In genomic region chr18:4335386-4335785, GRCh38 we compare ENCODE assay signal across 28 cellular contexts.
"Had no signal": no experiment of that assay in that cellular context is flagged by ENCODE, and none has a peak within 500 bp of the region (broad histone marks: within the 10 kb centered on the region; RNA-seq: fewer than 3 reads in every experiment).

No MANE protein-coding gene starts in this region.

- FAIRE-seq: small intestine had no signal

- H3K36me3 ChIP-seq: ovary, right lobe of liver, sigmoid colon, stomach, thoracic aorta, thyroid gland, tibial nerve, upper lobe of left lung, vagina had no signal

- H3K27ac ChIP-seq: ovary, parathyroid adenoma, psoas muscle, right lobe of liver, sigmoid colon, stomach, thoracic aorta, thyroid gland, tibial nerve, upper lobe of left lung, vagina had no signal

- H3K4me3 ChIP-seq: ovary, psoas muscle, right lobe of liver, sigmoid colon, stomach, thoracic aorta, thyroid gland, tibial nerve, upper lobe of left lung, vagina had no signal

- H3K27me3 ChIP-seq: ovary, right lobe of liver, stomach, thyroid gland, tibial nerve, upper lobe of left lung, vagina had no signal

- H2AFZ ChIP-seq: parathyroid adenoma had no signal

- H3K79me2 ChIP-seq: parathyroid adenoma had no signal

- H3K4me1 ChIP-seq: parathyroid adenoma, psoas muscle, right lobe of liver, stomach, thyroid gland, tibial nerve, upper lobe of left lung, vagina had no signal

- ATAC-seq: natural killer cell treated with Interleukin-12 subunit alpha and Interleukin-12 subunit beta and Interleukin-15 and Interleukin-18, amount 100 ng/mL, for 72 hours; psoas muscle; right cardiac atrium; right lobe of liver; stimulated activated effector memory CD8-positive, alpha-beta T cell treated with anti-CD3 and anti-CD28 coated beads, Interleukin-12 subunit alpha, Interleukin-12 subunit beta, amount 100 ng/mL, for 72 hours; stimulated activated naive B cell treated with anti-CD40 and anti-IgM and Interleukin-4, amounts not matched to agents 10 μg/mL and 1 μg/mL and 100 μg/mL, for 72 hours had no signal

- H3K9me3 Mint-ChIP-seq: nephron progenitor cell had no signal

- H3K27me3 Mint-ChIP-seq: natural killer cell treated with Interleukin-12 subunit alpha and Interleukin-12 subunit beta and Interleukin-15 and Interleukin-18, amount 100 ng/mL, for 72 hours; progenitor cell of endocrine pancreas; stimulated activated naive B cell treated with anti-CD40 and anti-IgM and Interleukin-4, amounts not matched to agents 10 μg/mL and 1 μg/mL and 100 μg/mL, for 72 hours; stimulated activated naive CD8-positive, alpha-beta T cell treated with anti-CD3 and anti-CD28 coated beads, Interleukin-15, Interleukin-2, amounts not matched to agents 100 ng/mL and 50 ng/mL, for 24 hours had no signal

- H3K4me3 Mint-ChIP-seq: natural killer cell treated with Interleukin-12 subunit alpha and Interleukin-12 subunit beta and Interleukin-15 and Interleukin-18, amount 100 ng/mL, for 72 hours; nephron progenitor cell; neural crest cell; stimulated activated effector memory CD8-positive, alpha-beta T cell treated with anti-CD3 and anti-CD28 coated beads, Interleukin-12 subunit alpha, Interleukin-12 subunit beta, amount 100 ng/mL, for 72 hours; stimulated activated naive B cell treated with anti-CD40 and anti-IgM and Interleukin-4, amounts not matched to agents 10 μg/mL and 1 μg/mL and 100 μg/mL, for 72 hours; stimulated activated naive CD8-positive, alpha-beta T cell treated with anti-CD3 and anti-CD28 coated beads, Interleukin-15, Interleukin-2, amounts not matched to agents 100 ng/mL and 50 ng/mL, for 24 hours had no signal

- H3K36me3 Mint-ChIP-seq: stimulated activated effector memory CD8-positive, alpha-beta T cell treated with anti-CD3 and anti-CD28 coated beads, Interleukin-12 subunit alpha, Interleukin-12 subunit beta, amount 100 ng/mL, for 72 hours; stimulated activated naive B cell treated with anti-CD40 and anti-IgM and Interleukin-4, amounts not matched to agents 10 μg/mL and 1 μg/mL and 100 μg/mL, for 72 hours had no signal

- H3K27ac Mint-ChIP-seq: natural killer cell treated with Interleukin-12 subunit alpha and Interleukin-12 subunit beta and Interleukin-15 and Interleukin-18, amount 100 ng/mL, for 72 hours; nephron progenitor cell; progenitor cell of endocrine pancreas; stimulated activated effector memory CD8-positive, alpha-beta T cell treated with anti-CD3 and anti-CD28 coated beads, Interleukin-12 subunit alpha, Interleukin-12 subunit beta, amount 100 ng/mL, for 72 hours; stimulated activated naive B cell treated with anti-CD40 and anti-IgM and Interleukin-4, amounts not matched to agents 10 μg/mL and 1 μg/mL and 100 μg/mL, for 72 hours; stimulated activated naive CD8-positive, alpha-beta T cell treated with anti-CD3 and anti-CD28 coated beads, Interleukin-15, Interleukin-2, amounts not matched to agents 100 ng/mL and 50 ng/mL, for 24 hours had no signal

- H3K9ac ChIP-seq: parathyroid adenoma had no signal

- H3K9me3 ChIP-seq: ovary, psoas muscle, right lobe of liver, sigmoid colon, thoracic aorta, thyroid gland, tibial nerve, upper lobe of left lung, vagina had no signal

- DNase-seq: nephron progenitor cell; occipital lobe; ovary; posterior cingulate gyrus; psoas muscle; right cardiac atrium; right lobe of liver; sigmoid colon; small intestine; stimulated activated CD4-positive, alpha-beta T cell treated with anti-CD3 and anti-CD28 coated beads, Interleukin-15, amount 100 ng/mL, for 24 hours; stimulated activated CD4-positive, alpha-beta T cell treated with anti-CD3 and anti-CD28 coated beads, Interleukin-2, amount 100 ng/mL, for 24 hours; stimulated activated CD4-positive, alpha-beta T cell treated with anti-CD3 and anti-CD28 coated beads, Interleukin-2, amount 100 ng/mL, for 48 hours; stimulated activated CD4-positive, alpha-beta T cell treated with anti-CD3 and anti-CD28 coated beads, Interleukin-4, amount 100 ng/mL, for 24 hours; stimulated activated naive B cell treated with anti-CD40 and anti-IgM and Interleukin-4, amounts not matched to agents 10 μg/mL and 1 μg/mL and 100 μg/mL, for 72 hours; stimulated activated naive CD4-positive, alpha-beta T cell treated with Interleukin-2 at 50 U/mL for 16 hours; stomach; thyroid gland; trophoblast cell; upper lobe of left lung had no signal

- H3K4me1 Mint-ChIP-seq: neural crest cell; stimulated activated effector memory CD8-positive, alpha-beta T cell treated with anti-CD3 and anti-CD28 coated beads, Interleukin-12 subunit alpha, Interleukin-12 subunit beta, amount 100 ng/mL, for 72 hours; stimulated activated naive B cell treated with anti-CD40 and anti-IgM and Interleukin-4, amounts not matched to agents 10 μg/mL and 1 μg/mL and 100 μg/mL, for 72 hours had no signal
